In the genomic region with DNA sequence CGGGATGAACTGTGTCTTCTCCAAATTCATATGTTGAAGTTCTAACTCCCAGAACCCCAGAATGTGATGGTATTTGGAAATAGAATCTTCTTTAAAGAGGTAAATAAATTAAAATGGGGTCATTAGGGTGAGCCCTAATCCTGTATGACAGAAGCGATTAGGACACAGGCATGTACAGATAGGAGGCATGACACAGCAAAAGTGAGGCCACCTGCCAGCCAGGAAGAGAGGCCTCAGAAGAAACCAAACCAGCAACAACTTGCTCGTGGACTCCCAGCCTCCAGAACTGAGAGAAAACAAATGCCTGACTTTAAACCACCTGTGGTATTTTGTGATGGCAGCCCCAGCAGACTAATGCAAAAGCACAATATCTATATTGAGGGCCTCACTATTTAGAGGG, we compare ENCODE assay signal across 28 cellular contexts.
DNase-seq lines count a peak whose midpoint lies in the region; ATAC-seq, FAIRE-seq and TF ChIP-seq lines count a peak whose summit lies in the region.
"Had no signal": no experiment of that assay in that cellular context is flagged by ENCODE, and none has a peak within 500 bp of the region (broad histone marks: within the 10 kb centered on the region; RNA-seq: fewer than 3 reads in every experiment).

No MANE protein-coding gene starts in this region.

- H3K4me1 Mint-ChIP-seq in Caco-2 (ENCODE audit: low read depth, unreplicated experiment): peaks cover 15% of the 10 kb centered on the region
- H3K4me1 Mint-ChIP-seq in naive thymus-derived CD4-positive, alpha-beta T cell: no peaks in the 10 kb centered on the region
- peaks cover 0 to 6% of the 10 kb centered on the region in 2 donors for H3K4me1 Mint-ChIP-seq in natural killer cell treated with Interleukin-12 subunit alpha and Interleukin-12 subunit beta and Interleukin-15 and Interleukin-18, amount 100 ng/mL, for 72 hours (ENCODE audit: low read depth in 2 of 2)
- H3K4me1 Mint-ChIP-seq: B cell, T-cell had no signal

- 0% methylated on average over 3 of the region's 3 CpGs for whole genome bisulfite sequencing in K562 (ENCODE audit: insufficient coverage, low coverage, missing lambda C conversion rate)

- no peak for TF ChIP-seq POLR2A in K562 (conservative IDR thresholded peaks at IDR 0.05)

- H2AFZ ChIP-seq in KMS-11 (ENCODE audit: low read depth) (0 out of 2 replicates have a peak overlapping the region, but pooled peaks have one; percentile 14), K562 (ENCODE audit: low read depth, low read length) (no peak overlapping the region)
- H2AFZ ChIP-seq: GM23248 had no signal

- peak; percentile 43; the same call in 1 of the 2 replicates for TF ChIP-seq EP300 in K562 (IDR thresholded peaks at IDR 0.05; ENCODE audit: low read length)

- CTCF ChIA-PET in Caco-2 (lab: Charles Lee) (no interaction called here), K562 (lab: Yijun Ruan, JAX; ENCODE audit: low intra/inter-chr PET ratio) (no interaction called here)
- CTCF ChIA-PET in naive thymus-derived CD4-positive, alpha-beta T cell (lab: Charles Lee): no interaction called here

- no peak overlapping the region for H3K9ac ChIP-seq in KMS-11
- H3K9ac ChIP-seq in K562 (ENCODE audit: insufficient read depth in 1 of 2, low read depth in 2 of 2, low read length in 2 of 2): no peak overlapping the region
- H3K9ac ChIP-seq: GM23248 had no signal

- POLR2A ChIA-PET in Caco-2 (lab: Charles Lee) (no interaction called here), K562 (lab: Yijun Ruan, JAX) (no interaction called here)
- POLR2A ChIA-PET in naive thymus-derived CD4-positive, alpha-beta T cell (lab: Charles Lee): no interaction called here

- FAIRE-seq in K562 (lab: Jason Lieb, UNC): no peak

- in situ Hi-C loops in K562 (cut with MboI): no loop called here

- H3K9me1 ChIP-seq in K562 (ENCODE audit: control insufficient read depth, insufficient read depth, low read length): no peaks in the 10 kb centered on the region

- H4K20me1 ChIP-seq in KMS-11 (ENCODE audit: insufficient read depth): no peaks in the 10 kb centered on the region
- no peaks in the 10 kb centered on the region for H4K20me1 ChIP-seq in K562 (replicated peaks; ENCODE audit: control insufficient read depth, insufficient read depth, low read length)

- H3K4me3 ChIP-seq in Caco-2 (ENCODE audit: low read depth, low read length): no peak overlapping the region
- H3K4me3 ChIP-seq in KMS-11 (IDR thresholded peaks at IDR 0.05; ENCODE audit: insufficient read depth, low read depth, low read length): no peak overlapping the region
- H3K4me3 ChIP-seq in K562: no peak overlapping the region
- no peak overlapping the region for H3K4me3 ChIP-seq in naive thymus-derived CD4-positive, alpha-beta T cell (ENCODE audit: low read length)
- H3K4me3 ChIP-seq: GM23248, SJSA1 had no signal

- no peak for TF ChIP-seq CTCF in Caco-2 (IDR thresholded peaks at IDR 0.05; ENCODE audit: insufficient read depth in 1 of 2, low read depth in 1 of 2, low read length in 1 of 2, severe bottlenecking in 1 of 2, unreplicated experiment in 1 of 2)
- no peak for TF ChIP-seq CTCF in KMS-11 (conservative IDR thresholded peaks at IDR 0.05; ENCODE audit: low read depth, low read length)
- no peak for TF ChIP-seq CTCF in K562 (IDR thresholded peaks at IDR 0.05 in 2 of 3, conservative IDR thresholded peaks at IDR 0.05 in 1 of 3; ENCODE audit: insufficient read depth in 2 of 3, low read depth in 1 of 3, low read length in 3 of 3)

- intact Hi-C loops in Caco-2 (cut with micrococcal nuclease; ENCODE audit: unreplicated experiment) (no loop called here), K562 (cut with micrococcal nuclease) (no loop called here), left cardiac atrium (cut with DNase I) (no loop called here)
- intact Hi-C loops in naive thymus-derived CD4-positive, alpha-beta T cell (cut with micrococcal nuclease): no loop called here

- H3K4me3 Mint-ChIP-seq in Caco-2 (ENCODE audit: unreplicated experiment): no peak overlapping the region
- no peak overlapping the region for H3K4me3 Mint-ChIP-seq in naive thymus-derived CD4-positive, alpha-beta T cell
- no peak overlapping the region for H3K4me3 Mint-ChIP-seq in natural killer cell treated with Interleukin-12 subunit alpha and Interleukin-12 subunit beta and Interleukin-15 and Interleukin-18, amount 100 ng/mL, for 72 hours
- H3K4me3 Mint-ChIP-seq: B cell; CD8-positive, alpha-beta T cell; T-cell had no signal

- H3K79me2 ChIP-seq in KMS-11 (ENCODE audit: insufficient read depth, low read depth): no peaks in the 10 kb centered on the region
- no peaks in the 10 kb centered on the region for H3K79me2 ChIP-seq in K562 (ENCODE audit: control insufficient read depth, insufficient read depth, low read length)

- ATAC-seq in K562: no peak
- ATAC-seq in naive thymus-derived CD4-positive, alpha-beta T cell: peak; percentile 44
- no peak for ATAC-seq in left cardiac atrium
- ATAC-seq in HG02840 (IDR thresholded peaks at IDR 0.05; ENCODE audit: low FRiP score, unreplicated experiment): no peak
- ATAC-seq in natural killer cell treated with Interleukin-12 subunit alpha and Interleukin-12 subunit beta and Interleukin-15 and Interleukin-18, amount 100 ng/mL, for 72 hours: no peak
- ATAC-seq: CD8-positive, alpha-beta T cell; T-cell had no signal

- peaks cover 5% of the 10 kb centered on the region; the same call in 1 of the 2 replicates for H3K9me3 ChIP-seq in Caco-2
- no peaks in the 10 kb centered on the region for H3K9me3 ChIP-seq in K562 (replicated peaks; ENCODE audit: control insufficient read depth, insufficient read depth, low read depth, low read length)
- H3K9me3 ChIP-seq in naive thymus-derived CD4-positive, alpha-beta T cell (ENCODE audit: control insufficient read depth in 2 of 3, low read length in 3 of 3): no peaks in the 10 kb centered on the region

- H3K27me3 ChIP-seq in Caco-2 (replicated peaks; ENCODE audit: control insufficient read depth, insufficient read depth, low read length): no peaks in the 10 kb centered on the region
- H3K27me3 ChIP-seq in KMS-11 (ENCODE audit: insufficient read depth, low read depth): no peaks in the 10 kb centered on the region
- no peaks in the 10 kb centered on the region for H3K27me3 ChIP-seq in K562 (ENCODE audit: control insufficient read depth in 2 of 2, insufficient read depth in 2 of 2, low read length in 2 of 2)
- H3K27me3 ChIP-seq in naive thymus-derived CD4-positive, alpha-beta T cell (ENCODE audit: control insufficient read depth in 2 of 2, insufficient read depth in 2 of 2, low read length in 2 of 2): no peaks in the 10 kb centered on the region
- H3K27me3 ChIP-seq: SJSA1 had no signal

- H3K36me3 ChIP-seq in Caco-2 (ENCODE audit: control insufficient read depth, insufficient read depth, low read length) (no peaks in the 10 kb centered on the region), KMS-11 (ENCODE audit: insufficient read depth) (no peaks in the 10 kb centered on the region), K562 (ENCODE audit: control insufficient read depth, insufficient read depth, low read length) (no peaks in the 10 kb centered on the region)
- no peaks in the 10 kb centered on the region for H3K36me3 ChIP-seq in naive thymus-derived CD4-positive, alpha-beta T cell (ENCODE audit: control insufficient read depth in 2 of 3, insufficient read depth in 3 of 3, low read length in 3 of 3)
- H3K36me3 ChIP-seq: SJSA1 had no signal

- no TSS peak for BruUV-seq in Caco-2 (replicated peaks; lab: Mats Ljungman, UMichigan)
- no TSS peak for BruUV-seq in K562 (replicated peaks; lab: Mats Ljungman, UMichigan)

- peak overlapping the region; percentile 22 for H3K27ac Mint-ChIP-seq in Caco-2 (ENCODE audit: unreplicated experiment)
- no peak overlapping the region for H3K27ac Mint-ChIP-seq in naive thymus-derived CD4-positive, alpha-beta T cell
- peak overlapping the region in 1 of 2 donors; percentile 6 for H3K27ac Mint-ChIP-seq in natural killer cell treated with Interleukin-12 subunit alpha and Interleukin-12 subunit beta and Interleukin-15 and Interleukin-18, amount 100 ng/mL, for 72 hours
- H3K27ac Mint-ChIP-seq: B cell; CD8-positive, alpha-beta T cell; T-cell had no signal

- H3K36me3 Mint-ChIP-seq in Caco-2 (ENCODE audit: insufficient read depth, unreplicated experiment): no peaks in the 10 kb centered on the region
- peaks cover 0 to 5% (median 0%) of the 10 kb centered on the region in 5 donors for H3K36me3 Mint-ChIP-seq in naive thymus-derived CD4-positive, alpha-beta T cell
- peaks cover 5% of the 10 kb centered on the region for H3K36me3 Mint-ChIP-seq in natural killer cell treated with Interleukin-12 subunit alpha and Interleukin-12 subunit beta and Interleukin-15 and Interleukin-18, amount 100 ng/mL, for 72 hours
- H3K36me3 Mint-ChIP-seq: CD8-positive, alpha-beta T cell; T-cell had no signal

- no peak overlapping the region for H3K27ac ChIP-seq in KMS-11
- H3K27ac ChIP-seq in K562 (ENCODE audit: extremely low read depth, low read depth, low read length): no peak overlapping the region
- no peak overlapping the region for H3K27ac ChIP-seq in naive thymus-derived CD4-positive, alpha-beta T cell (ENCODE audit: low read depth, low read length)
- H3K27ac ChIP-seq: C4-2B, GM23248, SJSA1 had no signal

- no peak for TF ChIP-seq RAD21 in K562 (CRISPR knock-in tag; conservative IDR thresholded peaks at IDR 0.05 in 1 of 2, IDR thresholded peaks at IDR 0.05 in 1 of 2)

- peaks cover 18% of the 10 kb centered on the region for H3K9me3 Mint-ChIP-seq in Caco-2 (ENCODE audit: unreplicated experiment)
- peaks cover 0 to 16% (median 4%) of the 10 kb centered on the region in 11 donors for H3K9me3 Mint-ChIP-seq in naive thymus-derived CD4-positive, alpha-beta T cell
- H3K9me3 Mint-ChIP-seq in natural killer cell treated with Interleukin-12 subunit alpha and Interleukin-12 subunit beta and Interleukin-15 and Interleukin-18, amount 100 ng/mL, for 72 hours: peaks cover 5% of the 10 kb centered on the region

- H3K4me1 ChIP-seq in Caco-2 (peaks cover 13% of the 10 kb centered on the region), KMS-11 (ENCODE audit: low read depth, poor library complexity, severe bottlenecking) (peaks cover 10% of the 10 kb centered on the region), K562 (replicated peaks in 1 of 2; ENCODE audit: control insufficient read depth in 2 of 2, insufficient read depth in 2 of 2, low read length in 2 of 2) (no peaks in the 10 kb centered on the region)
- no peaks in the 10 kb centered on the region for H3K4me1 ChIP-seq in naive thymus-derived CD4-positive, alpha-beta T cell (ENCODE audit: control insufficient read depth in 2 of 2, insufficient read depth in 2 of 2, low read length in 2 of 2)
- H3K4me1 ChIP-seq: SJSA1 had no signal

- DNase-seq in Caco-2 (peak in 1 of 2 experiments; percentile 14), K562 (ENCODE audit: extremely low read depth in 1 of 4, low spot score in 3 of 4) (peak in 1 of 4 experiments; percentile 25), left cardiac atrium (no peak), Kasumi-1 (lab: John Stamatoyannopoulos, UW) (no peak)
- no peak for DNase-seq in naive thymus-derived CD4-positive, alpha-beta T cell
- DNase-seq in natural killer cell treated with Interleukin-12 subunit alpha and Interleukin-12 subunit beta and Interleukin-15 and Interleukin-18, amount 100 ng/mL, for 72 hours (ENCODE audit: low spot score): no peak
- DNase-seq: CD8-positive, alpha-beta T cell; DMS 273 treated with DMSO at 0.1 percent for 48 hours; DND-41; GM23248; H7; KBM-7; NCI-H1092 treated with DMSO at 0.1 percent for 48 hours; NCI-H1436; NCI-H187; NCI-H2081 treated with DMSO at 0.1 percent for 48 hours; NCI-H2171; NCI-H345; NCI-H510A treated with DMSO at 0.1 percent for 48 hours; NK-92 treated with Interleukin-12 subunit alpha and Interleukin-12 subunit beta, amount 100 ng/mL, for 24 hours; Right ventricle myocardium superior; RPMI8226 had no signal

- no peak overlapping the region for H3K4me2 ChIP-seq in KMS-11
- no peak overlapping the region for H3K4me2 ChIP-seq in K562 (ENCODE audit: insufficient read depth, low read length)

- no peaks in the 10 kb centered on the region for H3K27me3 Mint-ChIP-seq in Caco-2 (ENCODE audit: insufficient read depth, unreplicated experiment)
- H3K27me3 Mint-ChIP-seq in naive thymus-derived CD4-positive, alpha-beta T cell: no peaks in the 10 kb centered on the region
- H3K27me3 Mint-ChIP-seq in natural killer cell treated with Interleukin-12 subunit alpha and Interleukin-12 subunit beta and Interleukin-15 and Interleukin-18, amount 100 ng/mL, for 72 hours: no peaks in the 10 kb centered on the region
- H3K27me3 Mint-ChIP-seq: B cell, T-cell had no signal
